ENCODE assay signal across 8 cellular contexts in genomic region chr14:105859717-105860614, GRCh38.
DNase-seq lines count a peak whose midpoint lies in the region; ATAC-seq and TF ChIP-seq lines count a peak whose summit lies in the region.

No MANE protein-coding gene starts in this region.

- H2AFZ ChIP-seq in GM23248, result no peak overlapping the region

- no peaks in the 10 kb centered on the region for H3K79me2 ChIP-seq in GM23248 (ENCODE audit: insufficient read depth)

- 84 to 92% (median 88%) methylated on average over 8 to 11 of the region's 11 CpGs for WGBS in heart left ventricle, 4 donors
- WGBS in testis, 2 donors, result 59 to 86% methylated on average over 4 to 10 of the region's 11 CpGs
- WGBS in GM23248 (ENCODE audit: low coverage in 1 of 2, low lambda C conversion rate in 2 of 2, missing lambda C conversion rate in 2 of 2), 2 experiments, result 39 to 43% methylated on average over 9 of the region's 11 CpGs

- TF ChIP-seq CTCF in activated CD8-positive, alpha-beta T cell treated with anti-CD3 and anti-CD28 coated beads for 36 hours (IDR thresholded peaks at IDR 0.05), result no peak
- no peak for TF ChIP-seq CTCF in heart left ventricle (IDR thresholded peaks at IDR 0.05)
- no peak for TF ChIP-seq CTCF in testis (IDR thresholded peaks at IDR 0.05)

- H3K27me3 ChIP-seq in heart left ventricle, result peaks cover 0 to 37% (median 0%) of the 10 kb centered on the region in 9 donors
- H3K27me3 ChIP-seq in testis, result no peaks in the 10 kb centered on the region
- H3K27me3 ChIP-seq in GM23248 (replicated peaks; ENCODE audit: insufficient read depth), result no peaks in the 10 kb centered on the region

- H4K20me1 ChIP-seq in GM23248 (ENCODE audit: insufficient read depth), result no peaks in the 10 kb centered on the region

- no peaks in the 10 kb centered on the region for H3K4me1 ChIP-seq in heart left ventricle
- no peaks in the 10 kb centered on the region for H3K4me1 ChIP-seq in testis
- H3K4me1 ChIP-seq in GM23248 (ENCODE audit: insufficient read depth), result no peaks in the 10 kb centered on the region

- peak overlapping the region; percentile 96 for H3K27ac Mint-ChIP-seq in activated CD8-positive, alpha-beta T cell treated with anti-CD3 and anti-CD28 coated beads for 36 hours

- no peak overlapping the region for H3K4me2 ChIP-seq in GM23248 (ENCODE audit: unreplicated experiment)

- H3K9me3 Mint-ChIP-seq in activated CD8-positive, alpha-beta T cell treated with anti-CD3 and anti-CD28 coated beads for 36 hours, result no peaks in the 10 kb centered on the region

- H3K9me3 ChIP-seq in heart left ventricle (no peaks in the 10 kb centered on the region), testis (no peaks in the 10 kb centered on the region), GM23248 (ENCODE audit: low read depth) (no peaks in the 10 kb centered on the region)

- H3K4me3 Mint-ChIP-seq in activated CD8-positive, alpha-beta T cell treated with anti-CD3 and anti-CD28 coated beads for 36 hours, result peak overlapping the region; percentile 77

- intact Hi-C loops in activated CD8-positive, alpha-beta T cell treated with anti-CD3 and anti-CD28 coated beads for 36 hours (cut with micrococcal nuclease), result no loop called here
- intact Hi-C loops in heart left ventricle (cut with DNase I) (no loop called here), testis (cut with DNase I; ENCODE audit: low total_unique reads) (no loop called here)

- no peaks in the 10 kb centered on the region for H3F3A ChIP-seq in GM23248 (ENCODE audit: insufficient read depth)

- DNase-seq in NK-92 treated with Interleukin-12 subunit alpha and Interleukin-12 subunit beta, amount 100 ng/mL, for 24 hours (lab: John Stamatoyannopoulos, UW), result peak; percentile 91
- DNase-seq in NK-92 (lab: John Stamatoyannopoulos, UW; ENCODE audit: unreplicated experiment) (no peak), heart left ventricle (peak in 3 of 5 donors; percentile 9 to 60 (median 15)), testis (peak; percentile 9), GM23248 (no peak)
- peak; percentile 44 for DNase-seq in activated CD8-positive, alpha-beta T cell treated with anti-CD3 and anti-CD28 coated beads for 36 hours

- H3K4me3 ChIP-seq in heart left ventricle, result no peak overlapping the region
- H3K4me3 ChIP-seq in testis, result no peak overlapping the region
- H3K4me3 ChIP-seq in GM23248, result no peak overlapping the region

- POLR2A ChIA-PET in activated CD8-positive, alpha-beta T cell treated with anti-CD3 and anti-CD28 coated beads for 36 hours (lab: Charles Lee), result no interaction called here

- no peaks in the 10 kb centered on the region for H3K9me2 ChIP-seq in GM23248 (ENCODE audit: insufficient read depth)

- H3K36me3 ChIP-seq in heart left ventricle, result no peaks in the 10 kb centered on the region
- H3K36me3 ChIP-seq in testis (ENCODE audit: low read depth, missing control alignments), result no peaks in the 10 kb centered on the region
- H3K36me3 ChIP-seq in GM23248 (ENCODE audit: low read depth), result no peaks in the 10 kb centered on the region

- H3K27ac ChIP-seq in heart left ventricle (no peak overlapping the region), testis (no peak overlapping the region), GM23248 (no peak overlapping the region)

- H3K27me3 Mint-ChIP-seq in activated CD8-positive, alpha-beta T cell treated with anti-CD3 and anti-CD28 coated beads for 36 hours, result no peaks in the 10 kb centered on the region

- peak; percentile 31 for ATAC-seq in activated CD8-positive, alpha-beta T cell treated with anti-CD3 and anti-CD28 coated beads for 36 hours
- ATAC-seq in heart left ventricle (peak in 1 of 4 donors; percentile 4), GM21825 (IDR thresholded peaks at IDR 0.05; ENCODE audit: unreplicated experiment) (no peak), HG03571 (IDR thresholded peaks at IDR 0.05; ENCODE audit: unreplicated experiment) (no peak)

- in situ Hi-C loops in GM23248 (cut with MboI), result no loop called here

- TF ChIP-seq POLR2A in heart left ventricle (IDR thresholded peaks at IDR 0.05) (no peak), testis (IDR thresholded peaks at IDR 0.05) (no peak)

- H3K4me1 Mint-ChIP-seq in activated CD8-positive, alpha-beta T cell treated with anti-CD3 and anti-CD28 coated beads for 36 hours (ENCODE audit: low read depth), result peaks cover 65% of the 10 kb centered on the region

- peaks cover 1% of the 10 kb centered on the region for H3K36me3 Mint-ChIP-seq in activated CD8-positive, alpha-beta T cell treated with anti-CD3 and anti-CD28 coated beads for 36 hours (ENCODE audit: low read depth)

- H3K9ac ChIP-seq in GM23248, result no peak overlapping the region

- CTCF ChIA-PET in activated CD8-positive, alpha-beta T cell treated with anti-CD3 and anti-CD28 coated beads for 36 hours (lab: Charles Lee), result interaction anchor here (1.2 kb wide), 1 partner anchor 140 kb away, joined by 3 read pairs; no protein-coding TSS in a partner anchor

Comparison
In these comparisons a context has a peak if more than half of its experiments do, and no peak if none do; other contexts are left out.
1. DNase-seq: peak in NK-92 treated with Interleukin-12 subunit alpha and Interleukin-12 subunit beta, amount 100 ng/mL, for 24 hours (single experiment), activated CD8-positive, alpha-beta T cell treated with anti-CD3 and anti-CD28 coated beads for 36 hours (single experiment), heart left ventricle (3 of 5) and testis (single experiment); none in NK-92 (single experiment) and GM23248 (single experiment).